8 cellular contexts compared by ENCODE assay signal in genomic region chr21:38712076-38712475, GRCh38.
A peak's percentile ranks its signal among the peaks of the same experiment; 100 is the strongest.
DNase-seq lines count a peak whose midpoint lies in the region; ATAC-seq and TF ChIP-seq lines count a peak whose summit lies in the region.

No MANE protein-coding gene starts in this region.

- peak; percentile 58 to 93 (median 77) for ATAC-seq in right lobe of liver
- ATAC-seq in HG03460 (IDR thresholded peaks at IDR 0.05; ENCODE audit: unreplicated experiment): no peak

- TF ChIP-seq CTCF in astrocyte of the cerebellum (IDR thresholded peaks at IDR 0.05; ENCODE audit: low read depth, low read length, missing control alignments) (peak; percentile 67), right lobe of liver (IDR thresholded peaks at IDR 0.05) (peak; percentile 26 to 62 (median 39))

- H3K9me3 ChIP-seq in right lobe of liver: no peaks in the 10 kb centered on the region

- in situ Hi-C loops in astrocyte of the cerebellum (cut with HindIII; ENCODE audit: low sequenced_read_pairs): no loop called here

- TF ChIP-seq POLR2A in right lobe of liver (IDR thresholded peaks at IDR 0.05): no peak

- no peaks in the 10 kb centered on the region for H3K4me1 ChIP-seq in right lobe of liver

- H3K27me3 ChIP-seq in right lobe of liver: no peaks in the 10 kb centered on the region

- 33% methylated on average over 1 of the region's 1 CpG for WGBS in right lobe of liver (ENCODE audit: insufficient coverage, low coverage, low lambda C conversion rate, missing lambda C conversion rate)

- intact Hi-C loops in right lobe of liver (cut with DNase I): no loop called here

- H3K27ac ChIP-seq in right lobe of liver: no peak overlapping the region

- peak; percentile 75 for DNase-seq in SIG-M5 treated with dmso at 0.1 percent for 504 hours (lab: John Stamatoyannopoulos, UW; ENCODE audit: unreplicated experiment)
- no peak for DNase-seq in SIG-M5 (lab: John Stamatoyannopoulos, UW)
- peak; percentile 19 to 38 for DNase-seq in NCI-H1930 (lab: John Stamatoyannopoulos, UW)
- DNase-seq in astrocyte of the cerebellum (ENCODE audit: low read depth): peak; percentile 23
- DNase-seq in right lobe of liver: no peak
- no peak for DNase-seq in ureter (ENCODE audit: low spot score)
- DNase-seq in stimulated activated CD4-positive, alpha-beta T cell treated with anti-CD3 and anti-CD28 coated beads, Interleukin-2, amount 100 ng/mL, for 24 hours: no peak

- H3K36me3 ChIP-seq in right lobe of liver: no peaks in the 10 kb centered on the region

- H3K4me3 ChIP-seq in astrocyte of the cerebellum (ENCODE audit: low read depth, low read length) (no peak overlapping the region), right lobe of liver (no peak overlapping the region)

Comparison
In these comparisons a context has a peak if more than half of its experiments do, and no peak if none do; other contexts are left out.
1. DNase-seq: peak in SIG-M5 treated with dmso at 0.1 percent for 504 hours (single experiment), NCI-H1930 (2 of 2) and astrocyte of the cerebellum (single experiment); none in SIG-M5 (single experiment), right lobe of liver (0 of 3), ureter (single experiment) and stimulated activated CD4-positive, alpha-beta T cell treated with anti-CD3 and anti-CD28 coated beads, Interleukin-2, amount 100 ng/mL, for 24 hours (0 of 2).